ENCODE assay signal across 16 cellular contexts in genomic region chr7:235576-236395, GRCh38. TPM values are rescaled to one million over a fixed set of nuclear protein-coding genes. Genes with fewer than 3 reads are reported as not detected.
DNase-seq lines count a peak whose midpoint lies in the region; ATAC-seq, FAIRE-seq and TF ChIP-seq lines count a peak whose summit lies in the region.
"Had no signal": no experiment of that assay in that cellular context is flagged by ENCODE, and none has a peak within 500 bp of the region (broad histone marks: within the 10 kb centered on the region; RNA-seq: fewer than 3 reads in every experiment).

No MANE protein-coding gene starts in this region.

- DNase-seq in heart left ventricle (peak in 3 of 5 donors; percentile 47 to 68 (median 63)), tibial artery (peak in 1 of 2 donors; percentile 84), CD1c-positive myeloid dendritic cell (ENCODE audit: extremely low spot score) (no peak), NCI-H1092 treated with DMSO at 0.1 percent for 48 hours (lab: John Stamatoyannopoulos, UW) (no peak), D721Med (ENCODE audit: insufficient read length, low spot score) (no peak)
- DNase-seq in central memory CD4-positive, alpha-beta T cell: no peak
- DNase-seq: activated CD4-positive, alpha-beta memory T cell treated with anti-CD3 and anti-CD28 coated beads for 36 hours; C1 segment of cervical spinal cord; endodermal cell; glutamatergic neuron; RPMI8226; T1000 had no signal

- H3K27ac ChIP-seq in VCaP: peak overlapping the region; percentile 96
- peak overlapping the region in 6 of 12 donors; percentile 49 to 87 (median 83) for H3K27ac ChIP-seq in heart left ventricle
- peak overlapping the region; percentile 45 for H3K27ac ChIP-seq in muscle layer of duodenum (ENCODE audit: low read length)
- peak overlapping the region; percentile 88 to 92 for H3K27ac ChIP-seq in tibial artery

- no peak for TF ChIP-seq POLR2A in heart left ventricle (IDR thresholded peaks at IDR 0.05)

- intact Hi-C loops in heart left ventricle (cut with DNase I): no loop called here
- intact Hi-C loops in tibial artery (cut with DNase I; ENCODE audit: low total_unique reads): no loop called here

- FAIRE-seq in D721Med (lab: Jason Lieb, UNC): no peak
- FAIRE-seq: GM12878 had no signal

- TF ChIP-seq CTCF in VCaP (conservative IDR thresholded peaks at IDR 0.05) (no peak), heart left ventricle (IDR thresholded peaks at IDR 0.05) (no peak), tibial artery (IDR thresholded peaks at IDR 0.05) (no peak), D721Med (IDR thresholded peaks at IDR 0.05; ENCODE audit: insufficient read depth, missing control alignments) (no peak)

- H3K4me1 ChIP-seq in heart left ventricle (peaks cover 0 to 55% (median 40%) of the 10 kb centered on the region in 12 donors), muscle layer of duodenum (ENCODE audit: control insufficient read depth in 1 of 2, insufficient read depth in 2 of 2, low read length in 2 of 2) (peaks cover 10 to 36% of the 10 kb centered on the region in 2 donors), tibial artery (peaks cover 9 to 65% (median 58%) of the 10 kb centered on the region in 4 donors)

- WGBS in heart left ventricle, 4 donors: 66 to 76% (median 73%) methylated on average over 27 to 34 of the region's 34 CpGs

- H3K4me3 ChIP-seq in heart left ventricle (no peak overlapping the region), muscle layer of duodenum (ENCODE audit: low read depth in 1 of 2, low read length in 2 of 2) (peak overlapping the region in 1 of 2 donors; percentile 38), tibial artery (peak overlapping the region; percentile 28 to 43)
- H3K4me3 ChIP-seq: GM12878 had no signal

- peak; percentile 30 to 47 (median 42) for ATAC-seq in heart left ventricle
- ATAC-seq: GM12878 had no signal

- H3K27me3 ChIP-seq in heart left ventricle (no peaks in the 10 kb centered on the region), muscle layer of duodenum (ENCODE audit: low read depth, low read length) (no peaks in the 10 kb centered on the region), tibial artery (no peaks in the 10 kb centered on the region)

- no peaks in the 10 kb centered on the region for H3K36me3 ChIP-seq in heart left ventricle
- peaks cover 0 to 7% of the 10 kb centered on the region in 2 donors for H3K36me3 ChIP-seq in muscle layer of duodenum (ENCODE audit: control insufficient read depth in 1 of 2, insufficient read depth in 2 of 2, low read length in 2 of 2)
- no peaks in the 10 kb centered on the region for H3K36me3 ChIP-seq in tibial artery

- H3K9me3 ChIP-seq in heart left ventricle: no peaks in the 10 kb centered on the region
- no peaks in the 10 kb centered on the region for H3K9me3 ChIP-seq in muscle layer of duodenum (ENCODE audit: control insufficient read depth in 1 of 2, low read length in 2 of 2)
- no peaks in the 10 kb centered on the region for H3K9me3 ChIP-seq in tibial artery

RNA-seq across cellular contexts. Expression of gene FAM20C, which starts 43.4 kb away (rescaled TPM):
- 10 to 100 TPM; 16.7 to 52.0 (median 21.0) TPM for total RNA-seq in heart left ventricle
- 10 to 100 TPM; 11.1 to 21.0 TPM for polyA plus RNA-seq in heart left ventricle
- polyA plus RNA-seq: GM12878 had no signal

RNA-seq across cellular contexts. Expression of gene FOXL3, which starts 54.2 kb away (rescaled TPM):
- total RNA-seq in heart left ventricle: not detected
- polyA plus RNA-seq in heart left ventricle: not detected
- total RNA-seq: activated CD4-positive, alpha-beta memory T cell treated with anti-CD3 and anti-CD28 coated beads for 36 hours; Daoy; endodermal cell; GM12878 had no signal
- polyA plus RNA-seq: GM12878 had no signal

Comparison
In these comparisons a context has a peak if more than half of its experiments do, and no peak if none do; other contexts are left out.
1. DNase-seq: peak in heart left ventricle (3 of 5); none in CD1c-positive myeloid dendritic cell (single experiment), central memory CD4-positive, alpha-beta T cell (single experiment), NCI-H1092 treated with DMSO at 0.1 percent for 48 hours (single experiment) and D721Med (single experiment).
2. H3K4me3 ChIP-seq: peak in tibial artery (2 of 2); none in heart left ventricle (0 of 12).